Comparison of ENCODE assay signal across 6 cellular contexts in genomic region chr6:43075791-43076092, GRCh38. TPM values are rescaled to one million over a fixed set of nuclear protein-coding genes. Genes with fewer than 3 reads are reported as not detected.
DNase-seq lines count a peak whose midpoint lies in the region; TF ChIP-seq lines count a peak whose summit lies in the region.

No MANE protein-coding gene starts in this region.

- H3K9me3 ChIP-seq in BLaER1 (no peaks in the 10 kb centered on the region), SK-N-MC (ENCODE audit: low read depth, low read length) (no peaks in the 10 kb centered on the region)

- H3K4me1 ChIP-seq in BLaER1: peaks cover 37% of the 10 kb centered on the region

- H3K36me3 ChIP-seq in BLaER1 (peaks cover 25% of the 10 kb centered on the region), SK-N-MC (ENCODE audit: insufficient read depth, low read length) (no peaks in the 10 kb centered on the region), kidney epithelial cell (ENCODE audit: control insufficient read depth, insufficient read depth, low read length) (no peaks in the 10 kb centered on the region)

- H3K4me2 ChIP-seq in BLaER1: peak overlapping the region; percentile 78

- H3K9ac ChIP-seq in BLaER1: peak overlapping the region; percentile 63; the same call in 1 of the 2 replicates
- H3K9ac ChIP-seq in SK-N-MC (ENCODE audit: insufficient read length): peak overlapping the region; percentile 49

- peak overlapping the region; percentile 100 for H3K4me3 ChIP-seq in BLaER1
- peak overlapping the region; percentile 78 for H3K4me3 ChIP-seq in SK-N-MC
- H3K4me3 ChIP-seq in kidney epithelial cell (ENCODE audit: low read depth, low read length): peak overlapping the region; percentile 94

- H3K27ac ChIP-seq in BLaER1: peak overlapping the region; percentile 56
- H3K27ac ChIP-seq in SK-N-MC: peak overlapping the region; percentile 78

- H4K20me1 ChIP-seq in BLaER1: peaks cover 34% of the 10 kb centered on the region

- no peak for TF ChIP-seq CTCF in kidney epithelial cell (IDR thresholded peaks at IDR 0.05; ENCODE audit: insufficient read depth, low read length, poor library complexity, severe bottlenecking)
- no peak for TF ChIP-seq CTCF in GM10266 (IDR thresholded peaks at IDR 0.05; ENCODE audit: control insufficient read depth, insufficient read depth, low read depth, missing control alignments)

- H3K27me3 ChIP-seq in BLaER1: no peaks in the 10 kb centered on the region
- H3K27me3 ChIP-seq in kidney epithelial cell (ENCODE audit: control insufficient read depth, insufficient read depth, low read length): no peaks in the 10 kb centered on the region

- DNase-seq in SK-N-MC (ENCODE audit: low read depth, low spot score) (no peak), kidney epithelial cell (ENCODE audit: low read depth) (no peak), occipital lobe (lab: John Stamatoyannopoulos, UW) (no peak), GM10266 (ENCODE audit: extremely low spot score) (no peak), NCI-H748 (lab: John Stamatoyannopoulos, UW; ENCODE audit: unreplicated experiment) (no peak)

RNA-seq across cellular contexts. Expression of gene PTK7, which starts 0.4 kb away (rescaled TPM):
- 169 and 170 TPM in 2 replicates for total RNA-seq in kidney epithelial cell
- total RNA-seq in occipital lobe: 26.0 TPM

RNA-seq across cellular contexts. Expression of gene KLC4, which starts 16.3 kb away (rescaled TPM):
- 18.1 and 21.6 TPM in 2 replicates for total RNA-seq in kidney epithelial cell
- 20.7 TPM for total RNA-seq in occipital lobe

RNA-seq across cellular contexts. Expression of gene MRPL2, which starts 16.5 kb away (rescaled TPM):
- 38.6 and 43.7 TPM in 2 replicates for total RNA-seq in kidney epithelial cell
- total RNA-seq in occipital lobe: 8.9 TPM

RNA-seq across cellular contexts. Expression of gene CUL7, which starts 22.1 kb away (rescaled TPM):
- total RNA-seq in kidney epithelial cell (28.1 and 32.3 TPM in 2 replicates), occipital lobe (12.8 TPM)

RNA-seq across cellular contexts. Expression of gene RRP36, which starts 54.3 kb away (rescaled TPM):
- total RNA-seq in kidney epithelial cell (125 and 126 TPM in 2 replicates), occipital lobe (52.3 TPM)
